26 cellular contexts compared by ENCODE assay signal in the genomic region with DNA sequence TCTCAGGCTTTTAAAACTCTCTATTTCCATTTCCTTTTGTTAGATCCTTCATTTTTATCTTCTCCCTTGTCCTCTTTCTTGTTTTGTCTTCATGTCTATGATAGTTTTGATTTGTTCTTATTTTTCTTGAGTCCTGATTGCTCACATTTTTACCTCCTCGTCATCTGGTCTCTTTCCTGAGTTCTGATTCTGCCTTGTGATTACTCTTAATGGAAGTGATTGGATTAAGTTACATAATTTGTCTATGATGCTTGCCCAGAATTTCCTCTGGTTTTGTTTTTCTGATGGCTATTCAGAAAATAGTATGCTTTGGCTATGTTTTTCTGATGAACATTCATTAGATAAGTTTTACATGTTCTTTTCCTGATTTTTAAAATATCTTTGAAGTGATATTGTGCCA.
"Had no signal": no experiment of that assay in that cellular context is flagged by ENCODE, and none has a peak within 500 bp of the region (broad histone marks: within the 10 kb centered on the region; RNA-seq: fewer than 3 reads in every experiment).

No MANE protein-coding gene starts in this region.

- H3K27me3 ChIP-seq: neural progenitor cell, ovary, right lobe of liver, sigmoid colon, suprapubic skin, testis, tibial artery, transverse colon, upper lobe of right lung, uterus had no signal

- H3K27ac ChIP-seq: neural progenitor cell, ovary, parathyroid adenoma, psoas muscle, right lobe of liver, sigmoid colon, suprapubic skin, testis, tibial artery, transverse colon, upper lobe of right lung, uterus had no signal

- H2AFZ ChIP-seq: neural progenitor cell, parathyroid adenoma had no signal

- FAIRE-seq: small intestine had no signal

- H3K9me3 ChIP-seq: ovary, psoas muscle, right lobe of liver, sigmoid colon, suprapubic skin, testis, transverse colon, upper lobe of right lung, uterus had no signal

- H3K79me2 ChIP-seq: parathyroid adenoma had no signal

- H3K9ac ChIP-seq: neural progenitor cell, parathyroid adenoma had no signal

- H3K4me3 ChIP-seq: neural progenitor cell, ovary, psoas muscle, right lobe of liver, sigmoid colon, suprapubic skin, testis, tibial artery, transverse colon, upper lobe of right lung, uterus had no signal

- ATAC-seq: natural killer cell; psoas muscle; right cardiac atrium; right lobe of liver; stimulated activated memory B cell treated with anti-CD40 and anti-IgM and Interleukin-4, amounts not matched to agents 10 μg/mL and 1 μg/mL and 100 μg/mL, for 72 hours; stimulated activated naive CD8-positive, alpha-beta T cell treated with anti-CD3 and anti-CD28 coated beads, Interleukin-15, amount 100 ng/mL, for 72 hours; stimulated activated naive CD8-positive, alpha-beta T cell treated with anti-CD3 and anti-CD28 coated beads, Interleukin-15, Interleukin-2, amounts not matched to agents 100 U/mL and 50 U/mL, for 24 hours; upper lobe of right lung had no signal

- H3K4me1 ChIP-seq: neural progenitor cell, parathyroid adenoma, psoas muscle, right lobe of liver, suprapubic skin, testis, upper lobe of right lung, uterus had no signal

- H3K4me2 ChIP-seq: neural progenitor cell had no signal

- H3K36me3 ChIP-seq: neural progenitor cell, ovary, uterus had no signal

- DNase-seq: natural killer cell; occipital lobe; ovary; posterior cingulate gyrus; psoas muscle; right cardiac atrium; right lobe of liver; sigmoid colon; small intestine; stimulated activated CD4-positive, alpha-beta T cell treated with anti-CD3 and anti-CD28 coated beads, Interleukin-15, amount 100 ng/mL, for 24 hours; stimulated activated CD4-positive, alpha-beta T cell treated with anti-CD3 and anti-CD28 coated beads, Interleukin-2, amount 100 ng/mL, for 24 hours; stimulated activated CD4-positive, alpha-beta T cell treated with anti-CD3 and anti-CD28 coated beads, Interleukin-2, amount 100 ng/mL, for 48 hours; stimulated activated CD4-positive, alpha-beta T cell treated with anti-CD3 and anti-CD28 coated beads, Interleukin-4, amount 100 ng/mL, for 24 hours; stimulated activated naive CD4-positive, alpha-beta T cell; stimulated activated naive CD8-positive, alpha-beta T cell treated with anti-CD3 and anti-CD28 coated beads, Interleukin-15, amount 100 ng/mL, for 72 hours; stimulated activated naive CD8-positive, alpha-beta T cell treated with anti-CD3 and anti-CD28 coated beads, Interleukin-15, Interleukin-2, amounts not matched to agents 100 U/mL and 50 U/mL, for 24 hours; substantia nigra; testis; tibial artery; transverse colon; upper lobe of right lung; uterus had no signal
